Comparison of ENCODE assay signal across 1 cellular context in genomic region chr11:35553831-35554230, GRCh38.
TF ChIP-seq lines count a peak whose summit lies in the region.

No MANE protein-coding gene starts in this region.

TF ChIP-seq in liver, 16 proteins besides CTCF, POLR2A, EP300 and RAD21 (continued from another document):
- TF ChIP-seq REST (IDR thresholded peaks at IDR 0.05) (no peak), SP1 (IDR thresholded peaks at IDR 0.05) (no peak), YY1 (IDR thresholded peaks at IDR 0.05) (no peak), RXRA (IDR thresholded peaks at IDR 0.05) (peak in 1 of 2 donors; percentile 7), FOXA2 (IDR thresholded peaks at IDR 0.05) (no peak), GABPA (IDR thresholded peaks at IDR 0.05 in 1 of 2, conservative IDR thresholded peaks at IDR 0.05 in 1 of 2) (no peak), JUND (IDR thresholded peaks at IDR 0.05) (no peak)
